In the genomic region with DNA sequence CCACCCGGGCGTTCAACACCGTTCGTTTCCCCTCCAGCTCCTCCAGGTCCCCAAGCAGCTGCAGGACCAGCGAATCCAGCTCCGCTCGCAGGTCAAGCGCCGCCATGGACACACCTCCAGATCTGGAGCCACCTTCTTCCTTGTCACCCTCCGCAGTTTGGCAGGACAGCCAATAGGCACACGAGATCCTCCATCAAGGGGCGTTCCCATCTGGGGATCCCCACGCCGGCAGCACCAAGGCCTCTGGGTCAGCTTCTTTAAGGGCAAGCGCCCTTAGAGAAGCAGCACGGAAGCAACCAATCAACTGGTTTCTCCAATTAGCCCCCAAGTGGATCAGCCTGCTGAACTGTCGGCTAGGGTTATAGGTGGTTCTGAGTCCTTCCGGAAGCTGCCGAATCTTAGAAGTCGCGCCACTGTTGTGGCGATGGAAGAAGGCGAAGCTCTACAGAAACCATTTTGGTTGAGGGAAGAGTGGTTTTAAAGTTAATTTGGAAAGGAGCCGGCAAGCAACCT, we compare ENCODE assay signal across 1 cellular context.
TF ChIP-seq lines count a peak whose summit lies in the region.

No MANE protein-coding gene starts in this region.

TF ChIP-seq in K562, 482 proteins besides CTCF, POLR2A, EP300 and RAD21 (continued from another document and continues in another):
- TF ChIP-seq RCOR1 (IDR thresholded peaks at IDR 0.05; ENCODE audit: borderline replicate concordance in 1 of 2, low read depth in 2 of 2, low read length in 2 of 2) (peak in 1 of 2 experiments; percentile 40; a peak in 2 of 4 replicates), ESRRA (IDR thresholded peaks at IDR 0.05; ENCODE audit: borderline replicate concordance, low read depth) (peak; percentile 20), TBP (optimal IDR thresholded peaks at IDR 0.05; ENCODE audit: low read depth, low read length) (peak; percentile 42), ZFX (CRISPR knock-in tag; IDR thresholded peaks at IDR 0.05) (peak; percentile 17; the same call in 1 of the 2 replicates), SIN3A (IDR thresholded peaks at IDR 0.05; ENCODE audit: borderline replicate concordance in 2 of 2, control insufficient read depth in 1 of 2, low read depth in 2 of 2, low read length in 2 of 2) (peak in 1 of 2 experiments; percentile 27; a peak in 2 of 4 replicates), ASH1L (IDR thresholded peaks at IDR 0.05; ENCODE audit: borderline replicate concordance, low read depth, partially characterized antibody) (no peak), FOXM1 (IDR thresholded peaks at IDR 0.05; ENCODE audit: low read depth) (no peak), FOXM1 (CRISPR knock-in tag; IDR thresholded peaks at IDR 0.05; ENCODE audit: low read depth) (0 out of 2 replicates have a peak, but pooled peaks have one; percentile 37), ZNF583 (CRISPR knock-in tag; IDR thresholded peaks at IDR 0.05) (no peak; the same call in 1 of the 2 replicates), FOXJ2 (tag; IDR thresholded peaks at IDR 0.05) (no peak), PHF8 (IDR thresholded peaks at IDR 0.05; ENCODE audit: borderline replicate concordance, low read length) (peak; percentile 60), NR2F6 (CRISPR knock-in tag; IDR thresholded peaks at IDR 0.05) (no peak), SREBF1 (IDR thresholded peaks at IDR 0.05; ENCODE audit: borderline replicate concordance, low read depth, low read length) (0 out of 2 replicates have a peak, but pooled peaks have one; percentile 58), SAP30 (IDR thresholded peaks at IDR 0.05; ENCODE audit: borderline replicate concordance, insufficient read depth, low read depth, low read length, poor library complexity, severe bottlenecking) (peak; percentile 58), PTRF (tag; IDR thresholded peaks at IDR 0.05) (no peak; the same call in 1 of the 2 replicates), ARNT (IDR thresholded peaks at IDR 0.05) (peak in 1 of 2 experiments; percentile 75; a peak in 1 of 4 replicates), KDM2B (CRISPR knock-in tag; IDR thresholded peaks at IDR 0.05) (0 out of 2 replicates have a peak, but pooled peaks have one; percentile 26), U2AF2 (optimal IDR thresholded peaks at IDR 0.05; ENCODE audit: low read depth, low read length) (no peak), MXI1 (IDR thresholded peaks at IDR 0.05; ENCODE audit: low read depth, low read length) (peak; percentile 75), FOXK2 (conservative IDR thresholded peaks at IDR 0.05 in 1 of 2, IDR thresholded peaks at IDR 0.05 in 1 of 2; ENCODE audit: low read depth in 2 of 2) (peak in 1 of 2 experiments; percentile 5; a peak in 1 of 4 replicates), NFRKB (IDR thresholded peaks at IDR 0.05; ENCODE audit: low read depth) (peak; percentile 92; the same call in 1 of the 2 replicates), ETV1 (tag; conservative IDR thresholded peaks at IDR 0.05; ENCODE audit: low read depth) (peak; percentile 65), CREM (IDR thresholded peaks at IDR 0.05; ENCODE audit: low read depth) (peak; percentile 55), POLR2AphosphoS5 (IDR thresholded peaks at IDR 0.05; ENCODE audit: control insufficient read depth, insufficient read depth, low read depth, low read length) (0 out of 2 replicates have a peak, but pooled peaks have one; percentile 13), NFATC3 (IDR thresholded peaks at IDR 0.05) (peak; percentile 91), RFX7 (CRISPR knock-in tag; IDR thresholded peaks at IDR 0.05) (no peak), ILF3 (IDR thresholded peaks at IDR 0.05; ENCODE audit: borderline replicate concordance) (no peak), ZKSCAN1 (IDR thresholded peaks at IDR 0.05; ENCODE audit: low read depth, low read length) (no peak)
- TF ChIP-seq, protein P1, sequence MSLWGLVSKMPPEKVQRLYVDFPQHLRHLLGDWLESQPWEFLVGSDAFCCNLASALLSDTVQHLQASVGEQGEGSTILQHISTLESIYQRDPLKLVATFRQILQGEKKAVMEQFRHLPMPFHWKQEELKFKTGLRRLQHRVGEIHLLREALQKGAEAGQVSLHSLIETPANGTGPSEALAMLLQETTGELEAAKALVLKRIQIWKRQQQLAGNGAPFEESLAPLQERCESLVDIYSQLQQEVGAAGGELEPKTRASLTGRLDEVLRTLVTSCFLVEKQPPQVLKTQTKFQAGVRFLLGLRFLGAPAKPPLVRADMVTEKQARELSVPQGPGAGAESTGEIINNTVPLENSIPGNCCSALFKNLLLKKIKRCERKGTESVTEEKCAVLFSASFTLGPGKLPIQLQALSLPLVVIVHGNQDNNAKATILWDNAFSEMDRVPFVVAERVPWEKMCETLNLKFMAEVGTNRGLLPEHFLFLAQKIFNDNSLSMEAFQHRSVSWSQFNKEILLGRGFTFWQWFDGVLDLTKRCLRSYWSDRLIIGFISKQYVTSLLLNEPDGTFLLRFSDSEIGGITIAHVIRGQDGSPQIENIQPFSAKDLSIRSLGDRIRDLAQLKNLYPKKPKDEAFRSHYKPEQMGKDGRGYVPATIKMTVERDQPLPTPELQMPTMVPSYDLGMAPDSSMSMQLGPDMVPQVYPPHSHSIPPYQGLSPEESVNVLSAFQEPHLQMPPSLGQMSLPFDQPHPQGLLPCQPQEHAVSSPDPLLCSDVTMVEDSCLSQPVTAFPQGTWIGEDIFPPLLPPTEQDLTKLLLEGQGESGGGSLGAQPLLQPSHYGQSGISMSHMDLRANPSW (CRISPR knock-in tag; IDR thresholded peaks at IDR 0.05): peak; percentile 80; the same call in 1 of the 2 replicates
- TF ChIP-seq, protein P2, sequence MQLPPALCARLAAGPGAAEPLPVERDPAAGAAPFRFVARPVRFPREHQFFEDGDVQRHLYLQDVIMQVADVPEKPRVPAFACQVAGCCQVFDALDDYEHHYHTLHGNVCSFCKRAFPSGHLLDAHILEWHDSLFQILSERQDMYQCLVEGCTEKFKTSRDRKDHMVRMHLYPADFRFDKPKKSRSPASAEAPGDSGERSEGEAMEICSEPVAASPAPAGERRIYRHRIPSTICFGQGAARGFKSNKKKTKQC (CRISPR knock-in tag; IDR thresholded peaks at IDR 0.05): 0 out of 2 replicates have a peak, but pooled peaks have one; percentile 28
- TF ChIP-seq, protein P3, sequence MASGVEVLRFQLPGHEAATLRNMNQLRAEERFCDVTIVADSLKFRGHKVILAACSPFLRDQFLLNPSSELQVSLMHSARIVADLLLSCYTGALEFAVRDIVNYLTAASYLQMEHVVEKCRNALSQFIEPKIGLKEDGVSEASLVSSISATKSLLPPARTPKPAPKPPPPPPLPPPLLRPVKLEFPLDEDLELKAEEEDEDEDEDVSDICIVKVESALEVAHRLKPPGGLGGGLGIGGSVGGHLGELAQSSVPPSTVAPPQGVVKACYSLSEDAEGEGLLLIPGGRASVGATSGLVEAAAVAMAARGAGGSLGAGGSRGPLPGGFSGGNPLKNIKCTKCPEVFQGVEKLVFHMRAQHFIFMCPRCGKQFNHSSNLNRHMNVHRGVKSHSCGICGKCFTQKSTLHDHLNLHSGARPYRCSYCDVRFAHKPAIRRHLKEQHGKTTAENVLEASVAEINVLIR (CRISPR knock-in tag; IDR thresholded peaks at IDR 0.05): 0 out of 2 replicates have a peak, but pooled peaks have one; percentile 22
- TF ChIP-seq, protein P4, sequence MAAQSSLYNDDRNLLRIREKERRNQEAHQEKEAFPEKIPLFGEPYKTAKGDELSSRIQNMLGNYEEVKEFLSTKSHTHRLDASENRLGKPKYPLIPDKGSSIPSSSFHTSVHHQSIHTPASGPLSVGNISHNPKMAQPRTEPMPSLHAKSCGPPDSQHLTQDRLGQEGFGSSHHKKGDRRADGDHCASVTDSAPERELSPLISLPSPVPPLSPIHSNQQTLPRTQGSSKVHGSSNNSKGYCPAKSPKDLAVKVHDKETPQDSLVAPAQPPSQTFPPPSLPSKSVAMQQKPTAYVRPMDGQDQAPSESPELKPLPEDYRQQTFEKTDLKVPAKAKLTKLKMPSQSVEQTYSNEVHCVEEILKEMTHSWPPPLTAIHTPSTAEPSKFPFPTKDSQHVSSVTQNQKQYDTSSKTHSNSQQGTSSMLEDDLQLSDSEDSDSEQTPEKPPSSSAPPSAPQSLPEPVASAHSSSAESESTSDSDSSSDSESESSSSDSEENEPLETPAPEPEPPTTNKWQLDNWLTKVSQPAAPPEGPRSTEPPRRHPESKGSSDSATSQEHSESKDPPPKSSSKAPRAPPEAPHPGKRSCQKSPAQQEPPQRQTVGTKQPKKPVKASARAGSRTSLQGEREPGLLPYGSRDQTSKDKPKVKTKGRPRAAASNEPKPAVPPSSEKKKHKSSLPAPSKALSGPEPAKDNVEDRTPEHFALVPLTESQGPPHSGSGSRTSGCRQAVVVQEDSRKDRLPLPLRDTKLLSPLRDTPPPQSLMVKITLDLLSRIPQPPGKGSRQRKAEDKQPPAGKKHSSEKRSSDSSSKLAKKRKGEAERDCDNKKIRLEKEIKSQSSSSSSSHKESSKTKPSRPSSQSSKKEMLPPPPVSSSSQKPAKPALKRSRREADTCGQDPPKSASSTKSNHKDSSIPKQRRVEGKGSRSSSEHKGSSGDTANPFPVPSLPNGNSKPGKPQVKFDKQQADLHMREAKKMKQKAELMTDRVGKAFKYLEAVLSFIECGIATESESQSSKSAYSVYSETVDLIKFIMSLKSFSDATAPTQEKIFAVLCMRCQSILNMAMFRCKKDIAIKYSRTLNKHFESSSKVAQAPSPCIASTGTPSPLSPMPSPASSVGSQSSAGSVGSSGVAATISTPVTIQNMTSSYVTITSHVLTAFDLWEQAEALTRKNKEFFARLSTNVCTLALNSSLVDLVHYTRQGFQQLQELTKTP (IDR thresholded peaks at IDR 0.05; ENCODE audit: low read depth in 1 of 2, partially characterized antibody in 2 of 2): no peak
- TF ChIP-seq, protein P5, sequence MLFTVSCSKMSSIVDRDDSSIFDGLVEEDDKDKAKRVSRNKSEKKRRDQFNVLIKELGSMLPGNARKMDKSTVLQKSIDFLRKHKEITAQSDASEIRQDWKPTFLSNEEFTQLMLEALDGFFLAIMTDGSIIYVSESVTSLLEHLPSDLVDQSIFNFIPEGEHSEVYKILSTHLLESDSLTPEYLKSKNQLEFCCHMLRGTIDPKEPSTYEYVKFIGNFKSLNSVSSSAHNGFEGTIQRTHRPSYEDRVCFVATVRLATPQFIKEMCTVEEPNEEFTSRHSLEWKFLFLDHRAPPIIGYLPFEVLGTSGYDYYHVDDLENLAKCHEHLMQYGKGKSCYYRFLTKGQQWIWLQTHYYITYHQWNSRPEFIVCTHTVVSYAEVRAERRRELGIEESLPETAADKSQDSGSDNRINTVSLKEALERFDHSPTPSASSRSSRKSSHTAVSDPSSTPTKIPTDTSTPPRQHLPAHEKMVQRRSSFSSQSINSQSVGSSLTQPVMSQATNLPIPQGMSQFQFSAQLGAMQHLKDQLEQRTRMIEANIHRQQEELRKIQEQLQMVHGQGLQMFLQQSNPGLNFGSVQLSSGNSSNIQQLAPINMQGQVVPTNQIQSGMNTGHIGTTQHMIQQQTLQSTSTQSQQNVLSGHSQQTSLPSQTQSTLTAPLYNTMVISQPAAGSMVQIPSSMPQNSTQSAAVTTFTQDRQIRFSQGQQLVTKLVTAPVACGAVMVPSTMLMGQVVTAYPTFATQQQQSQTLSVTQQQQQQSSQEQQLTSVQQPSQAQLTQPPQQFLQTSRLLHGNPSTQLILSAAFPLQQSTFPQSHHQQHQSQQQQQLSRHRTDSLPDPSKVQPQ (CRISPR knock-in tag; IDR thresholded peaks at IDR 0.05; ENCODE audit: borderline replicate concordance): no peak
- TF ChIP-seq, protein P6, sequence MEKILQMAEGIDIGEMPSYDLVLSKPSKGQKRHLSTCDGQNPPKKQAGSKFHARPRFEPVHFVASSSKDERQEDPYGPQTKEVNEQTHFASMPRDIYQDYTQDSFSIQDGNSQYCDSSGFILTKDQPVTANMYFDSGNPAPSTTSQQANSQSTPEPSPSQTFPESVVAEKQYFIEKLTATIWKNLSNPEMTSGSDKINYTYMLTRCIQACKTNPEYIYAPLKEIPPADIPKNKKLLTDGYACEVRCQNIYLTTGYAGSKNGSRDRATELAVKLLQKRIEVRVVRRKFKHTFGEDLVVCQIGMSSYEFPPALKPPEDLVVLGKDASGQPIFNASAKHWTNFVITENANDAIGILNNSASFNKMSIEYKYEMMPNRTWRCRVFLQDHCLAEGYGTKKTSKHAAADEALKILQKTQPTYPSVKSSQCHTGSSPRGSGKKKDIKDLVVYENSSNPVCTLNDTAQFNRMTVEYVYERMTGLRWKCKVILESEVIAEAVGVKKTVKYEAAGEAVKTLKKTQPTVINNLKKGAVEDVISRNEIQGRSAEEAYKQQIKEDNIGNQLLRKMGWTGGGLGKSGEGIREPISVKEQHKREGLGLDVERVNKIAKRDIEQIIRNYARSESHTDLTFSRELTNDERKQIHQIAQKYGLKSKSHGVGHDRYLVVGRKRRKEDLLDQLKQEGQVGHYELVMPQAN (IDR thresholded peaks at IDR 0.05; ENCODE audit: borderline replicate concordance): peak; percentile 77; the same call in 1 of the 2 replicates
- TF ChIP-seq, protein P7, sequence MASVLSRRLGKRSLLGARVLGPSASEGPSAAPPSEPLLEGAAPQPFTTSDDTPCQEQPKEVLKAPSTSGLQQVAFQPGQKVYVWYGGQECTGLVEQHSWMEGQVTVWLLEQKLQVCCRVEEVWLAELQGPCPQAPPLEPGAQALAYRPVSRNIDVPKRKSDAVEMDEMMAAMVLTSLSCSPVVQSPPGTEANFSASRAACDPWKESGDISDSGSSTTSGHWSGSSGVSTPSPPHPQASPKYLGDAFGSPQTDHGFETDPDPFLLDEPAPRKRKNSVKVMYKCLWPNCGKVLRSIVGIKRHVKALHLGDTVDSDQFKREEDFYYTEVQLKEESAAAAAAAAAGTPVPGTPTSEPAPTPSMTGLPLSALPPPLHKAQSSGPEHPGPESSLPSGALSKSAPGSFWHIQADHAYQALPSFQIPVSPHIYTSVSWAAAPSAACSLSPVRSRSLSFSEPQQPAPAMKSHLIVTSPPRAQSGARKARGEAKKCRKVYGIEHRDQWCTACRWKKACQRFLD (CRISPR knock-in tag; IDR thresholded peaks at IDR 0.05): no peak
- TF ChIP-seq, protein P8, sequence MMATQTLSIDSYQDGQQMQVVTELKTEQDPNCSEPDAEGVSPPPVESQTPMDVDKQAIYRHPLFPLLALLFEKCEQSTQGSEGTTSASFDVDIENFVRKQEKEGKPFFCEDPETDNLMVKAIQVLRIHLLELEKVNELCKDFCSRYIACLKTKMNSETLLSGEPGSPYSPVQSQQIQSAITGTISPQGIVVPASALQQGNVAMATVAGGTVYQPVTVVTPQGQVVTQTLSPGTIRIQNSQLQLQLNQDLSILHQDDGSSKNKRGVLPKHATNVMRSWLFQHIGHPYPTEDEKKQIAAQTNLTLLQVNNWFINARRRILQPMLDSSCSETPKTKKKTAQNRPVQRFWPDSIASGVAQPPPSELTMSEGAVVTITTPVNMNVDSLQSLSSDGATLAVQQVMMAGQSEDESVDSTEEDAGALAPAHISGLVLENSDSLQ (IDR thresholded peaks at IDR 0.05): peak; percentile 66
- TF ChIP-seq, protein P9, sequence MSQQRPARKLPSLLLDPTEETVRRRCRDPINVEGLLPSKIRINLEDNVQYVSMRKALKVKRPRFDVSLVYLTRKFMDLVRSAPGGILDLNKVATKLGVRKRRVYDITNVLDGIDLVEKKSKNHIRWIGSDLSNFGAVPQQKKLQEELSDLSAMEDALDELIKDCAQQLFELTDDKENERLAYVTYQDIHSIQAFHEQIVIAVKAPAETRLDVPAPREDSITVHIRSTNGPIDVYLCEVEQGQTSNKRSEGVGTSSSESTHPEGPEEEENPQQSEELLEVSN (IDR thresholded peaks at IDR 0.05; ENCODE audit: borderline replicate concordance in 1 of 2, extremely low read depth in 1 of 2, insufficient read depth in 1 of 2, insufficient read length in 1 of 2, low read depth in 1 of 2, low read length in 1 of 2, poor library complexity in 1 of 2, severe bottlenecking in 1 of 2): peak in 1 of 2 experiments; percentile 12
